In the genomic region with DNA sequence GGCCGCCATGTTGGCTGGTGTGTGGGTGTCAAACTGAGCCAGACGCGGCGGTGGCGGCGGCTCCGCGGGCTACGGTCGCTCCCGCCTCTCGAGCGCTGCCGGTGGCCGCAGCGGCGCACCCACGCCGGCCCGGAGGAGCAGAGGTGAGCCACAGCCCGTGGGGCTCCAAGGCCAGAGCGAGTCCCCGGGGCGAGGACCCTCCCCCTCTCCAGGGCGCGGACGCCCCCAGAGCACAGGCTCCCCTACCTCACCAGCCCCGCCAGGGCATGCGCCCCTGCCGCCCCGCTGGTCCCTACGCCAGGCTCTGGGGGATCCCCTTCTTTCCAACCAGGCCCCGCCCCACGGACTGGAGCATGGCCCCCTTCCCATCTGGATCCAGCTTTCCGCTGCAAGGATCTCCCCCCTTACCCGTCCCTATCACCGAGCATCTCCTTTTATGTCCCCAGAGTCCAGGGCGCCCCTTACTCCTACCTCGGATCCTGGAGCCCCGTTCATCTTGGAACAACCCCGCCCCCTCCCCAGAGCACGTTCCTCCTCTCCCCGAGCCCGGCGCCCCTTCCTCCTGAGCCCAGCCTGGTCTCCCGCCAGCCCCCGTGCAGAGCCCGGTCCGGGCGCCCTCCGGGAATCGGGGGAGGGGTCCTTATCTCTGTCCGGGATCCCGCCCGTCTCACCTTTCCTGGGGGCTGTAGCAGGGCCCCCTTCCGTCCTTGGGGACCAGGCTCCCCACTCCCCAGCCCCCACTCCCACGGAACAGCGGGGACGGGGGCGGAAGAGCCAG, we compare ENCODE assay signal across 1 cellular context.
A peak's percentile ranks its signal among the peaks of the same experiment; 100 is the strongest.
TF ChIP-seq lines count a peak whose summit lies in the region.

No MANE protein-coding gene starts in this region.

TF ChIP-seq in K562, 482 proteins besides CTCF, POLR2A, EP300 and RAD21 (continued from another document and continues in another):
- no peak for TF ChIP-seq ZNF121 (CRISPR knock-in tag; conservative IDR thresholded peaks at IDR 0.05)
- no peak for TF ChIP-seq ZNF174 (CRISPR knock-in tag; IDR thresholded peaks at IDR 0.05)
- 0 out of 2 replicates have a peak, but pooled peaks have one; percentile 29 for TF ChIP-seq ATF7 (IDR thresholded peaks at IDR 0.05)
- TF ChIP-seq SAFB (IDR thresholded peaks at IDR 0.05; ENCODE audit: borderline replicate concordance, low read depth, low read length) = 0 out of 2 replicates have a peak, but pooled peaks have one; percentile 47
- TF ChIP-seq, protein P1, sequence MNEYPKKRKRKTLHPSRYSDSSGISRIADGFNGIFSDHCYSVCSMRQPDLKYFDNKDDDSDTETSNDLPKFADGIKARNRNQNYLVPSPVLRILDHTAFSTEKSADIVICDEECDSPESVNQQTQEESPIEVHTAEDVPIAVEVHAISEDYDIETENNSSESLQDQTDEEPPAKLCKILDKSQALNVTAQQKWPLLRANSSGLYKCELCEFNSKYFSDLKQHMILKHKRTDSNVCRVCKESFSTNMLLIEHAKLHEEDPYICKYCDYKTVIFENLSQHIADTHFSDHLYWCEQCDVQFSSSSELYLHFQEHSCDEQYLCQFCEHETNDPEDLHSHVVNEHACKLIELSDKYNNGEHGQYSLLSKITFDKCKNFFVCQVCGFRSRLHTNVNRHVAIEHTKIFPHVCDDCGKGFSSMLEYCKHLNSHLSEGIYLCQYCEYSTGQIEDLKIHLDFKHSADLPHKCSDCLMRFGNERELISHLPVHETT (CRISPR knock-in tag; conservative IDR thresholded peaks at IDR 0.05 in 1 of 2, IDR thresholded peaks at IDR 0.05 in 1 of 2) = peak in 1 of 2 experiments; percentile 49; a peak in 1 of 4 replicates
- peak in 1 of 2 experiments; percentile 26; a peak in 1 of 4 replicates for TF ChIP-seq SIN3A (IDR thresholded peaks at IDR 0.05; ENCODE audit: borderline replicate concordance in 2 of 2, control insufficient read depth in 1 of 2, low read depth in 2 of 2, low read length in 2 of 2)
- no peak for TF ChIP-seq ZNF175 (CRISPR knock-in tag; IDR thresholded peaks at IDR 0.05; ENCODE audit: low read depth)
- peak in 2 of 3 experiments; percentile 19 to 83 for TF ChIP-seq YY1 (IDR thresholded peaks at IDR 0.05; ENCODE audit: borderline replicate concordance in 1 of 3, control insufficient read depth in 1 of 3, extremely low read depth in 1 of 3, insufficient read depth in 3 of 3, insufficient read length in 1 of 3, insufficient replicate concordance in 2 of 3, low read depth in 1 of 3, low read length in 2 of 3)
- TF ChIP-seq FOXO4 (CRISPR knock-in tag; IDR thresholded peaks at IDR 0.05) = no peak
- no peak for TF ChIP-seq DEAF1 (CRISPR knock-in tag; IDR thresholded peaks at IDR 0.05)
- no peak for TF ChIP-seq ZNF589 (CRISPR knock-in tag; IDR thresholded peaks at IDR 0.05; ENCODE audit: low read depth)
- TF ChIP-seq IFI16 (CRISPR knock-in tag; IDR thresholded peaks at IDR 0.05) = no peak
- TF ChIP-seq ZNF277 (CRISPR knock-in tag; IDR thresholded peaks at IDR 0.05; ENCODE audit: borderline replicate concordance) = no peak
- TF ChIP-seq ETS1 (conservative IDR thresholded peaks at IDR 0.05; ENCODE audit: control insufficient read depth, low read depth, low read length) = no peak; the same call in 1 of the 2 replicates
- TF ChIP-seq, protein P2, sequence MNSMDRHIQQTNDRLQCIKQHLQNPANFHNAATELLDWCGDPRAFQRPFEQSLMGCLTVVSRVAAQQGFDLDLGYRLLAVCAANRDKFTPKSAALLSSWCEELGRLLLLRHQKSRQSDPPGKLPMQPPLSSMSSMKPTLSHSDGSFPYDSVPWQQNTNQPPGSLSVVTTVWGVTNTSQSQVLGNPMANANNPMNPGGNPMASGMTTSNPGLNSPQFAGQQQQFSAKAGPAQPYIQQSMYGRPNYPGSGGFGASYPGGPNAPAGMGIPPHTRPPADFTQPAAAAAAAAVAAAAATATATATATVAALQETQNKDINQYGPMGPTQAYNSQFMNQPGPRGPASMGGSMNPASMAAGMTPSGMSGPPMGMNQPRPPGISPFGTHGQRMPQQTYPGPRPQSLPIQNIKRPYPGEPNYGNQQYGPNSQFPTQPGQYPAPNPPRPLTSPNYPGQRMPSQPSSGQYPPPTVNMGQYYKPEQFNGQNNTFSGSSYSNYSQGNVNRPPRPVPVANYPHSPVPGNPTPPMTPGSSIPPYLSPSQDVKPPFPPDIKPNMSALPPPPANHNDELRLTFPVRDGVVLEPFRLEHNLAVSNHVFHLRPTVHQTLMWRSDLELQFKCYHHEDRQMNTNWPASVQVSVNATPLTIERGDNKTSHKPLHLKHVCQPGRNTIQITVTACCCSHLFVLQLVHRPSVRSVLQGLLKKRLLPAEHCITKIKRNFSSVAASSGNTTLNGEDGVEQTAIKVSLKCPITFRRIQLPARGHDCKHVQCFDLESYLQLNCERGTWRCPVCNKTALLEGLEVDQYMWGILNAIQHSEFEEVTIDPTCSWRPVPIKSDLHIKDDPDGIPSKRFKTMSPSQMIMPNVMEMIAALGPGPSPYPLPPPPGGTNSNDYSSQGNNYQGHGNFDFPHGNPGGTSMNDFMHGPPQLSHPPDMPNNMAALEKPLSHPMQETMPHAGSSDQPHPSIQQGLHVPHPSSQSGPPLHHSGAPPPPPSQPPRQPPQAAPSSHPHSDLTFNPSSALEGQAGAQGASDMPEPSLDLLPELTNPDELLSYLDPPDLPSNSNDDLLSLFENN (IDR thresholded peaks at IDR 0.05; ENCODE audit: low read depth in 2 of 2, low read length in 2 of 2) = no peak
- peak; percentile 22; the same call in 1 of the 2 replicates for TF ChIP-seq SMAD4 (CRISPR knock-in tag; conservative IDR thresholded peaks at IDR 0.05)
- TF ChIP-seq HOMEZ (CRISPR knock-in tag; IDR thresholded peaks at IDR 0.05) = no peak
- no peak for TF ChIP-seq SMARCC2 (IDR thresholded peaks at IDR 0.05; ENCODE audit: low read depth)
- TF ChIP-seq, protein P3, sequence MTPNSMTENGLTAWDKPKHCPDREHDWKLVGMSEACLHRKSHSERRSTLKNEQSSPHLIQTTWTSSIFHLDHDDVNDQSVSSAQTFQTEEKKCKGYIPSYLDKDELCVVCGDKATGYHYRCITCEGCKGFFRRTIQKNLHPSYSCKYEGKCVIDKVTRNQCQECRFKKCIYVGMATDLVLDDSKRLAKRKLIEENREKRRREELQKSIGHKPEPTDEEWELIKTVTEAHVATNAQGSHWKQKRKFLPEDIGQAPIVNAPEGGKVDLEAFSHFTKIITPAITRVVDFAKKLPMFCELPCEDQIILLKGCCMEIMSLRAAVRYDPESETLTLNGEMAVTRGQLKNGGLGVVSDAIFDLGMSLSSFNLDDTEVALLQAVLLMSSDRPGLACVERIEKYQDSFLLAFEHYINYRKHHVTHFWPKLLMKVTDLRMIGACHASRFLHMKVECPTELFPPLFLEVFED (CRISPR knock-in tag; conservative IDR thresholded peaks at IDR 0.05) = no peak
- 0 out of 4 replicates have a peak, but pooled peaks of 1 of the 2 experiments have one; percentile 19 for TF ChIP-seq HDAC1 (IDR thresholded peaks at IDR 0.05)
- no peak for TF ChIP-seq E2F4 (CRISPR knock-in tag; IDR thresholded peaks at IDR 0.05; ENCODE audit: low read depth)
- TF ChIP-seq NCOR1 (IDR thresholded peaks at IDR 0.05) = no peak
- peak; percentile 43; the same call in 1 of the 2 replicates for TF ChIP-seq CTBP1 (IDR thresholded peaks at IDR 0.05; ENCODE audit: borderline replicate concordance)
- TF ChIP-seq L3MBTL2 (IDR thresholded peaks at IDR 0.05) = peak; percentile 48; the same call in 1 of the 2 replicates
- TF ChIP-seq HDGF (IDR thresholded peaks at IDR 0.05) = no peak
- no peak for TF ChIP-seq CCNT2 (IDR thresholded peaks at IDR 0.05; ENCODE audit: borderline replicate concordance, extremely low read depth, insufficient read length, low read depth, low read length)
- no peak for TF ChIP-seq ELF1 (tag; IDR thresholded peaks at IDR 0.05)
- TF ChIP-seq ZNF143 (CRISPR knock-in tag; IDR thresholded peaks at IDR 0.05) = no peak
- TF ChIP-seq CREB1 (IDR thresholded peaks at IDR 0.05) = no peak
- TF ChIP-seq CREB1 (CRISPR knock-in tag; IDR thresholded peaks at IDR 0.05) = no peak
- TF ChIP-seq CBFA2T3 (IDR thresholded peaks at IDR 0.05) = no peak
- no peak for TF ChIP-seq ZNF511 (CRISPR knock-in tag; IDR thresholded peaks at IDR 0.05)
- TF ChIP-seq PCBP2 (IDR thresholded peaks at IDR 0.05; ENCODE audit: low read depth, low read length, poor library complexity, severe bottlenecking) = no peak
- TF ChIP-seq, protein P4, sequence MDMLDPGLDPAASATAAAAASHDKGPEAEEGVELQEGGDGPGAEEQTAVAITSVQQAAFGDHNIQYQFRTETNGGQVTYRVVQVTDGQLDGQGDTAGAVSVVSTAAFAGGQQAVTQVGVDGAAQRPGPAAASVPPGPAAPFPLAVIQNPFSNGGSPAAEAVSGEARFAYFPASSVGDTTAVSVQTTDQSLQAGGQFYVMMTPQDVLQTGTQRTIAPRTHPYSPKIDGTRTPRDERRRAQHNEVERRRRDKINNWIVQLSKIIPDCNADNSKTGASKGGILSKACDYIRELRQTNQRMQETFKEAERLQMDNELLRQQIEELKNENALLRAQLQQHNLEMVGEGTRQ (CRISPR knock-in tag; IDR thresholded peaks at IDR 0.05) = no peak
- TF ChIP-seq SOX6 (IDR thresholded peaks at IDR 0.05) = no peak
- TF ChIP-seq PHF8 (IDR thresholded peaks at IDR 0.05; ENCODE audit: borderline replicate concordance, low read length) = peak; percentile 45; the same call in 1 of the 2 replicates
